Comparison of ENCODE assay signal across 2 cellular contexts in the genomic region with DNA sequence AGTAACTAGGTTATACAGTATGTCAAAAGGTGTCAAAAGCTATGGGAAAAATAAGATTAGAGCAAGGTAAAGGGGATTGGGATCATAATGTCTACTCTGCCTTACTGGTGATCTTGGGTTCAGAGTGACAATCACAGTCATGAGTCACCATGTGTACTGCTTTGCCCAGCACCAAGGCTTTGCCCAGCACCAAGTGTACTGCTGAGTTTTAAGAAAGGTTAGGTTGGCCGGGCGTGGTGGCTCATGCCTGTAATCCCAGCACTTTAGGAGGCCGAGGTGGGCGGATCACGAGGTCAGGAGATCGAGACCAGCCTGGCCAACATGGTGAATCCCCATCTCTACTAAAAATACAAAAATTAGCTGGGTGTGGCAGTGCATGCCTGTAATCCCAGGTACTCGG. TPM values are rescaled to one million over a fixed set of nuclear protein-coding genes. Genes with fewer than 3 reads are reported as not detected.
"Had no signal": no experiment of that assay in that cellular context is flagged by ENCODE, and none has a peak within 500 bp of the region (broad histone marks: within the 10 kb centered on the region; RNA-seq: fewer than 3 reads in every experiment).

No MANE protein-coding gene starts in this region.

RNA-seq across cellular contexts. Expression of gene KITLG, which starts 32.3 kb away (rescaled TPM):
- polyA plus RNA-seq: immature natural killer cell; naive thymus-derived CD4-positive, alpha-beta T cell had no signal
